In genomic region chr18:11859903-11860407, GRCh38 we compare ENCODE assay signal across 9 cellular contexts. TPM values are rescaled to one million over a fixed set of nuclear protein-coding genes. Genes with fewer than 3 reads are reported as not detected.
A peak's percentile ranks its signal among the peaks of the same experiment; 100 is the strongest.
DNase-seq lines count a peak whose midpoint lies in the region; ATAC-seq and TF ChIP-seq lines count a peak whose summit lies in the region.
"Had no signal": no experiment of that assay in that cellular context is flagged by ENCODE, and none has a peak within 500 bp of the region (broad histone marks: within the 10 kb centered on the region; RNA-seq: fewer than 3 reads in every experiment).

No MANE protein-coding gene starts in this region.

- H4K20me1 ChIP-seq in MM.1S (ENCODE audit: insufficient read depth, low read length): no peaks in the 10 kb centered on the region

- no peaks in the 10 kb centered on the region for H3K9me2 ChIP-seq in MM.1S (replicated peaks; ENCODE audit: insufficient read depth, low read length)

- H3K36me3 ChIP-seq in MM.1S (replicated peaks; ENCODE audit: insufficient read depth, low read length): no peaks in the 10 kb centered on the region

- H3K9ac ChIP-seq in MM.1S (ENCODE audit: low read length): no peak overlapping the region

- no peak overlapping the region for H3K4me2 ChIP-seq in MM.1S (ENCODE audit: low read depth, low read length)

- no peaks in the 10 kb centered on the region for H3K27me3 Mint-ChIP-seq in chondrocyte (ENCODE audit: low read depth)

- H3K79me2 ChIP-seq in MM.1S (ENCODE audit: low read length): no peaks in the 10 kb centered on the region

- TF ChIP-seq CTCF in MM.1S (IDR thresholded peaks at IDR 0.05; ENCODE audit: low read length): 0 out of 2 replicates have a peak, but pooled peaks have one; percentile 7
- peak; percentile 46 for TF ChIP-seq CTCF in chondrocyte (IDR thresholded peaks at IDR 0.05)

- H3K4me1 Mint-ChIP-seq in chondrocyte (ENCODE audit: low read depth): peaks cover 43% of the 10 kb centered on the region

- H3K9me3 Mint-ChIP-seq in chondrocyte (ENCODE audit: low read depth): no peaks in the 10 kb centered on the region

- H3K9me3 ChIP-seq in MM.1S (replicated peaks; ENCODE audit: insufficient read depth, low read length): no peaks in the 10 kb centered on the region

- H3K27ac ChIP-seq in MM.1S (ENCODE audit: low read length): no peak overlapping the region

- no peak overlapping the region for H3K4me3 ChIP-seq in MM.1S (ENCODE audit: low read length)

- no peaks in the 10 kb centered on the region for H3K4me1 ChIP-seq in MM.1S (ENCODE audit: low read length)

- no peak overlapping the region for H2AFZ ChIP-seq in MM.1S (ENCODE audit: low read length)

- H3K27ac Mint-ChIP-seq in chondrocyte (ENCODE audit: unreplicated experiment): no peak overlapping the region

- no peak overlapping the region for H3K4me3 Mint-ChIP-seq in chondrocyte (ENCODE audit: unreplicated experiment)

- H3K36me3 Mint-ChIP-seq in chondrocyte (ENCODE audit: low read depth): no peaks in the 10 kb centered on the region

- no peak for ATAC-seq in HG02981 (IDR thresholded peaks at IDR 0.05; ENCODE audit: unreplicated experiment)

- H3K27me3 ChIP-seq in MM.1S (replicated peaks; ENCODE audit: insufficient read depth, low read length): no peaks in the 10 kb centered on the region

- DNase-seq in Daoy (ENCODE audit: low read depth): peak; percentile 91
- DNase-seq in MM.1S: no peak
- DNase-seq in chondrocyte (ENCODE audit: low spot score): no peak
- DNase-seq in non-pigmented ciliary epithelial cell (ENCODE audit: low read depth): peak; percentile 60
- DNase-seq in DMS79 (lab: John Stamatoyannopoulos, UW): no peak
- no peak for DNase-seq in ureter (ENCODE audit: low spot score)
- no peak for DNase-seq in NCI-H128 (lab: John Stamatoyannopoulos, UW; ENCODE audit: unreplicated experiment)
- DNase-seq: hypothalamus had no signal

- H3F3A ChIP-seq in MM.1S (ENCODE audit: insufficient read depth, low read length): no peaks in the 10 kb centered on the region

RNA-seq across cellular contexts. Expression of gene CHMP1B, which starts 8.7 kb away (rescaled TPM):
- total RNA-seq in Daoy (2014; rRNA removed; shearing (Covaris generic)): 35.8 and 39.9 TPM in 2 replicates
- total RNA-seq in chondrocyte (28.5 to 32.5 TPM (median 31.3 TPM) in 3 replicates), ureter (39.2 TPM)

RNA-seq across cellular contexts. Expression of gene MPPE1, which starts 48.2 kb away (rescaled TPM):
- total RNA-seq in Daoy (2014; rRNA removed; shearing (Covaris generic)): 9.5 and 10.5 TPM in 2 replicates
- total RNA-seq in chondrocyte (37.7 to 40.4 TPM (median 38.2 TPM) in 3 replicates), ureter (49.2 TPM)

Comparison
In these comparisons a context has a peak if more than half of its experiments do, and no peak if none do; other contexts are left out.
1. DNase-seq: peak in Daoy (single experiment) and non-pigmented ciliary epithelial cell (single experiment); none in MM.1S (single experiment), chondrocyte (single experiment), DMS79 (single experiment), ureter (single experiment) and NCI-H128 (single experiment).